Comparison of ENCODE assay signal across 21 cellular contexts in the genomic region with DNA sequence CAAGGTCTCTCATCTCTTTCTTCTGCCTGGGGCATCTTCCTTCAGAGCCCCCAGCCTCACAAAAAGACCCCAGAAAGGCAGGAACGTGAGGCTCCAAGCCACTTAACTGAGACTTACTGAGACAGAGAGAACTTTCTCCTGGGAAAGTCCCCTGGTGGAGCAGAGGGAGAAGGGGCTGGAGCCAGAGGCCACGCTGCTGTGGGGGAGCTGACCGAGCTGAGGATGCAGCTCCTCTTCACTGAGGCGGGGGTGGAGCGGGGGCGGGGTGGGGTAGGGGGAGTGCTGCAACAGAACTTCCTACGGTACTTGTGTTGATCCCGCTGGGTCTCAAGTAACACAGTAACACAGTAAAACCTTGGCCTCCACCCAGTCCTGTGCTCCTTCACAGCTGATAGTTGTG.
"Had no signal": no experiment of that assay in that cellular context is flagged by ENCODE, and none has a peak within 500 bp of the region (broad histone marks: within the 10 kb centered on the region; RNA-seq: fewer than 3 reads in every experiment).

No MANE protein-coding gene starts in this region.

- ATAC-seq: esophagus mucosa; heart left ventricle; left ventricle myocardium superior; sciatic nerve; stimulated activated memory B cell treated with anti-CD40 and anti-IgM and Interleukin-4, amounts not matched to agents 10 μg/mL and 1 μg/mL and 100 μg/mL, for 72 hours; upper lobe of right lung had no signal

- H3K27ac Mint-ChIP-seq: naive B cell; stimulated activated memory B cell treated with anti-CD40 and anti-IgM and Interleukin-4, amounts not matched to agents 10 μg/mL and 1 μg/mL and 100 μg/mL, for 72 hours; stimulated activated naive CD8-positive, alpha-beta T cell treated with anti-CD3 and anti-CD28 coated beads, Interleukin-15, Interleukin-2, amounts not matched to agents 100 ng/mL and 50 ng/mL, for 24 hours had no signal

- H3K4me3 ChIP-seq: colonic mucosa, heart left ventricle, lung, spleen, tibial nerve, upper lobe of right lung, vagina had no signal

- H3K27me3 ChIP-seq: vagina had no signal

- H3K36me3 Mint-ChIP-seq: naive B cell; stimulated activated memory B cell treated with anti-CD40 and anti-IgM and Interleukin-4, amounts not matched to agents 10 μg/mL and 1 μg/mL and 100 μg/mL, for 72 hours had no signal

- H3K9me3 ChIP-seq: colonic mucosa, heart left ventricle, neutrophil, spleen, tibial nerve, upper lobe of right lung, vagina had no signal

- H3K4me1 Mint-ChIP-seq: naive B cell; stimulated activated memory B cell treated with anti-CD40 and anti-IgM and Interleukin-4, amounts not matched to agents 10 μg/mL and 1 μg/mL and 100 μg/mL, for 72 hours had no signal

- DNase-seq: colonic mucosa; effector CD8-positive, alpha-beta T cell; heart left ventricle; hippocampal formation; left ventricle myocardium superior; mesenchymal stem cell; naive B cell; spleen; stimulated activated CD4-positive, alpha-beta T cell treated with anti-CD3 and anti-CD28 coated beads, Interleukin-15, amount 100 ng/mL, for 24 hours; stimulated activated CD4-positive, alpha-beta T cell treated with anti-CD3 and anti-CD28 coated beads, Interleukin-1b, Interleukin-23, amount 100 ng/mL, for 48 hours; stimulated activated CD4-positive, alpha-beta T cell treated with anti-CD3 and anti-CD28 coated beads, Interleukin-4, amount 100 ng/mL, for 24 hours; upper lobe of right lung had no signal

- H3K36me3 ChIP-seq: colonic mucosa, heart left ventricle, neutrophil, spleen, tibial nerve, upper lobe of right lung, vagina had no signal

- H3K4me3 Mint-ChIP-seq: naive B cell; nephron; stimulated activated memory B cell treated with anti-CD40 and anti-IgM and Interleukin-4, amounts not matched to agents 10 μg/mL and 1 μg/mL and 100 μg/mL, for 72 hours; stimulated activated naive CD8-positive, alpha-beta T cell treated with anti-CD3 and anti-CD28 coated beads, Interleukin-15, Interleukin-2, amounts not matched to agents 100 ng/mL and 50 ng/mL, for 24 hours had no signal

- H3K9me3 Mint-ChIP-seq: naive B cell; nephron; stimulated activated memory B cell treated with anti-CD40 and anti-IgM and Interleukin-4, amounts not matched to agents 10 μg/mL and 1 μg/mL and 100 μg/mL, for 72 hours; stimulated activated naive CD8-positive, alpha-beta T cell treated with anti-CD3 and anti-CD28 coated beads, Interleukin-15, Interleukin-2, amounts not matched to agents 100 ng/mL and 50 ng/mL, for 24 hours had no signal

- H3K4me1 ChIP-seq: colonic mucosa, heart left ventricle, spleen, tibial nerve, upper lobe of right lung, vagina had no signal

- H3K27ac ChIP-seq: colonic mucosa, heart left ventricle, neutrophil, spleen, tibial nerve, upper lobe of right lung, vagina had no signal
